In genomic region chr2:14717131-14717530, GRCh38 we compare ENCODE assay signal across 29 cellular contexts.
"Had no signal": no experiment of that assay in that cellular context is flagged by ENCODE, and none has a peak within 500 bp of the region (broad histone marks: within the 10 kb centered on the region; RNA-seq: fewer than 3 reads in every experiment).

No MANE protein-coding gene starts in this region.

- DNase-seq: hypothalamus; immature natural killer cell; kidney; left colon; left lung; lower lobe of right lung; mammary epithelial cell; mesenchymal stem cell; naive thymus-derived CD8-positive, alpha-beta T cell; occipital lobe; ovary; retina; right cardiac atrium; stimulated activated CD4-positive, alpha-beta T cell treated with anti-CD3 and anti-CD28 coated beads, Interleukin-12 subunit alpha, Interleukin-12 subunit beta, amount 100 ng/mL, for 4 hours; stimulated activated CD4-positive, alpha-beta T cell treated with anti-CD3 and anti-CD28 coated beads, Interleukin-15, amount 100 ng/mL, for 24 hours; stimulated activated CD4-positive, alpha-beta T cell treated with anti-CD3 and anti-CD28 coated beads, Interleukin-2, amount 100 ng/mL, for 24 hours; stimulated activated CD4-positive, alpha-beta T cell treated with anti-CD3 and anti-CD28 coated beads, Interleukin-4, amount 100 ng/mL, for 1 hour; stimulated activated naive B cell treated with anti-CD40 and anti-IgM and Interleukin-4, amounts not matched to agents 10 μg/mL and 1 μg/mL and 100 μg/mL, for 72 hours; stimulated activated naive CD8-positive, alpha-beta T cell treated with anti-CD3 and anti-CD28 coated beads, Interleukin-15, Interleukin-2, amounts not matched to agents 100 U/mL and 50 U/mL, for 24 hours; stomach; tibial artery; trophoblast cell; upper lobe of right lung had no signal

- H3K4me1 ChIP-seq: left lung, lower lobe of right lung, stomach, tibial artery, upper lobe of right lung had no signal

- H3K27ac ChIP-seq: left lung, lower lobe of right lung, neutrophil, ovary, skin epidermis, stomach, thoracic aorta, tibial artery, upper lobe of right lung had no signal

- H3K27ac Mint-ChIP-seq: immature natural killer cell; naive thymus-derived CD8-positive, alpha-beta T cell; nephron; progenitor cell of endocrine pancreas; stimulated activated naive B cell treated with anti-CD40 and anti-IgM and Interleukin-4, amounts not matched to agents 10 μg/mL and 1 μg/mL and 100 μg/mL, for 72 hours had no signal

- H3K9me3 Mint-ChIP-seq: nephron; neural crest cell; stimulated activated naive B cell treated with anti-CD40 and anti-IgM and Interleukin-4, amounts not matched to agents 10 μg/mL and 1 μg/mL and 100 μg/mL, for 72 hours had no signal

- H3K27me3 Mint-ChIP-seq: progenitor cell of endocrine pancreas; stimulated activated naive B cell treated with anti-CD40 and anti-IgM and Interleukin-4, amounts not matched to agents 10 μg/mL and 1 μg/mL and 100 μg/mL, for 72 hours had no signal

- H3K36me3 ChIP-seq: left lung, lower lobe of right lung, neutrophil, ovary, stomach, thoracic aorta, tibial artery, upper lobe of right lung had no signal

- H3K36me3 Mint-ChIP-seq: immature natural killer cell; naive thymus-derived CD8-positive, alpha-beta T cell; stimulated activated naive B cell treated with anti-CD40 and anti-IgM and Interleukin-4, amounts not matched to agents 10 μg/mL and 1 μg/mL and 100 μg/mL, for 72 hours had no signal

- H3K4me1 Mint-ChIP-seq: immature natural killer cell; naive thymus-derived CD8-positive, alpha-beta T cell; nephron; neural crest cell; stimulated activated naive B cell treated with anti-CD40 and anti-IgM and Interleukin-4, amounts not matched to agents 10 μg/mL and 1 μg/mL and 100 μg/mL, for 72 hours had no signal

- H3K9me3 ChIP-seq: left lung, lower lobe of right lung, neutrophil, ovary, stomach, thoracic aorta, tibial artery, upper lobe of right lung had no signal

- H3K4me3 Mint-ChIP-seq: immature natural killer cell; naive thymus-derived CD8-positive, alpha-beta T cell; nephron; neural crest cell; stimulated activated naive B cell treated with anti-CD40 and anti-IgM and Interleukin-4, amounts not matched to agents 10 μg/mL and 1 μg/mL and 100 μg/mL, for 72 hours had no signal

- H3K27me3 ChIP-seq: left lung, neutrophil, ovary, stomach, tibial artery, upper lobe of right lung had no signal

- H3K4me3 ChIP-seq: left lung, lower lobe of right lung, ovary, skin epidermis, stomach, thoracic aorta, tibial artery, upper lobe of right lung had no signal
